Comparison of ENCODE assay signal across 27 cellular contexts in genomic region chr16:53261276-53261675, GRCh38.
"Had no signal": no experiment of that assay in that cellular context is flagged by ENCODE, and none has a peak within 500 bp of the region (broad histone marks: within the 10 kb centered on the region; RNA-seq: fewer than 3 reads in every experiment).

No MANE protein-coding gene starts in this region.

- FAIRE-seq: urothelium cell line had no signal

- DNase-seq: stimulated activated CD4-positive, alpha-beta T cell treated with anti-CD3 and anti-CD28 coated beads, Interleukin-2, amount 100 ng/mL, for 48 hours; stimulated activated CD4-positive, alpha-beta T cell treated with anti-CD3 and anti-CD28 coated beads, Interleukin-4, amount 100 ng/mL, for 1 hour; stimulated activated CD4-positive, alpha-beta T cell treated with anti-CD3 and anti-CD28 coated beads, Interleukin-4, amount 100 ng/mL, for 24 hours; stimulated activated CD4-positive, alpha-beta T cell treated with anti-CD3 and anti-CD28 coated beads, Interleukin-4, amount 100 ng/mL, for 4 hours; stimulated activated CD8-positive, alpha-beta memory T cell treated with anti-CD3 and anti-CD28 coated beads, Interleukin-4, amount 100 ng/mL, for 48 hours; stimulated activated naive B cell treated with anti-CD40 and anti-IgM and Interleukin-4, amounts not matched to agents 10 μg/mL and 1 μg/mL and 100 μg/mL, for 72 hours; stimulated activated naive CD4-positive, alpha-beta T cell; stimulated activated naive CD4-positive, alpha-beta T cell treated with Interleukin-2 at 50 U/mL for 16 hours; stimulated activated naive CD8-positive, alpha-beta T cell treated with anti-CD3 and anti-CD28 coated beads, Interleukin-15, amount 100 ng/mL, for 72 hours; stimulated activated naive CD8-positive, alpha-beta T cell treated with anti-CD3 and anti-CD28 coated beads, Interleukin-15, Interleukin-2, amounts not matched to agents 100 U/mL and 50 U/mL, for 24 hours; stomach; substantia nigra; testis; thyroid gland; tibial artery; transverse colon; trophoblast cell; upper lobe of left lung; upper lobe of right lung; uterus had no signal

- H3K27me3 ChIP-seq: stomach, suprapubic skin, testis, thyroid gland, tibial artery, tibial nerve, transverse colon, upper lobe of left lung, upper lobe of right lung, uterus, vagina had no signal

- H3K9me3 ChIP-seq: suprapubic skin, testis, thoracic aorta, thyroid gland, tibial artery, transverse colon, upper lobe of left lung, upper lobe of right lung, uterus, vagina had no signal

- H3K4me3 ChIP-seq: stomach, suprapubic skin, testis, thoracic aorta, thyroid gland, tibial artery, tibial nerve, transverse colon, upper lobe of left lung, upper lobe of right lung, uterus, vagina had no signal

- ATAC-seq: stimulated activated effector memory CD8-positive, alpha-beta T cell treated with anti-CD3 and anti-CD28 coated beads, Interleukin-12 subunit alpha, Interleukin-12 subunit beta, amount 100 ng/mL, for 72 hours; stimulated activated memory B cell treated with anti-CD40 and anti-IgM and Interleukin-4, amounts not matched to agents 10 μg/mL and 1 μg/mL and 100 μg/mL, for 72 hours; stimulated activated naive B cell treated with anti-CD40 and anti-IgM and Interleukin-4, amounts not matched to agents 10 μg/mL and 1 μg/mL and 100 μg/mL, for 72 hours; stimulated activated naive CD8-positive, alpha-beta T cell treated with anti-CD3 and anti-CD28 coated beads, Interleukin-15, amount 100 ng/mL, for 72 hours; stimulated activated naive CD8-positive, alpha-beta T cell treated with anti-CD3 and anti-CD28 coated beads, Interleukin-15, Interleukin-2, amounts not matched to agents 100 U/mL and 50 U/mL, for 24 hours; upper lobe of right lung had no signal

- H3K27ac ChIP-seq: stomach, suprapubic skin, testis, thoracic aorta, thyroid gland, tibial artery, tibial nerve, transverse colon, upper lobe of left lung, upper lobe of right lung, uterus, vagina had no signal

- H3K4me1 ChIP-seq: stomach, suprapubic skin, testis, thyroid gland, tibial artery, tibial nerve, transverse colon, upper lobe of left lung, upper lobe of right lung, uterus, vagina had no signal

- H3K36me3 ChIP-seq: uterus had no signal
